1 cellular context compared by ENCODE assay signal in the genomic region with DNA sequence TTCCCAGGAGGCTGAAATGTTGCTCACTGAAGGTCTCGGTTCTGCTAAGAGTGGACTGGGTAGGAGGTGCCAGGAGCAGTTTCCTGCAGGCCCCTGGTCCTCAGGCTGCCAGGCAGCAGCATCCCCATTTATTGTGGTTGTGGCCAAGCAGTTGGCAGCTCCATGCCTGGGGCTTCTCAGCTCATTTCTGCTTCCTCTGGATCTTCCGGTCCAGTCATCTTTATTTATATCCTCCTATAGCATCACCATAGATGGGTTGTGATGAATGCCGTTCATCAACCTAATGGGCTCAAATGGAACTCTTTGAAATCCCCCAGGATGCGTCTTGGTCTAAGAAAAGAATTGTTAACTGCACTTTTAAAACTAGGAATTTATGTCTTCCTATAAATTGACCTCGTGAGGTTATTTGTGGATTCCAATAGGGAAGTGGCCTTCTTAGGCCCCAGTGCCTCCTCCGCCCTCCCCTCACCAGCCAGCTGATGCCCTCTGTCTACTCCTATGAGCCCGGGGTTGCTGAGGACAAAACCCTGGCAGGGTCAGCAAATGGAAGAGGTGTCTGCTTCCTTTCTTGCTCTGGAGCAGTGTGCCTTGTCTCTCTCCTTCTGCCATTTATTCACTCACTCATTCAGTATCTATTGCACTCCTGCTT.
TF ChIP-seq lines count a peak whose summit lies in the region.

No MANE protein-coding gene starts in this region.

TF ChIP-seq in GM23338, 12 proteins besides CTCF, POLR2A, EP300 and RAD21:
- TF ChIP-seq, protein P1, sequence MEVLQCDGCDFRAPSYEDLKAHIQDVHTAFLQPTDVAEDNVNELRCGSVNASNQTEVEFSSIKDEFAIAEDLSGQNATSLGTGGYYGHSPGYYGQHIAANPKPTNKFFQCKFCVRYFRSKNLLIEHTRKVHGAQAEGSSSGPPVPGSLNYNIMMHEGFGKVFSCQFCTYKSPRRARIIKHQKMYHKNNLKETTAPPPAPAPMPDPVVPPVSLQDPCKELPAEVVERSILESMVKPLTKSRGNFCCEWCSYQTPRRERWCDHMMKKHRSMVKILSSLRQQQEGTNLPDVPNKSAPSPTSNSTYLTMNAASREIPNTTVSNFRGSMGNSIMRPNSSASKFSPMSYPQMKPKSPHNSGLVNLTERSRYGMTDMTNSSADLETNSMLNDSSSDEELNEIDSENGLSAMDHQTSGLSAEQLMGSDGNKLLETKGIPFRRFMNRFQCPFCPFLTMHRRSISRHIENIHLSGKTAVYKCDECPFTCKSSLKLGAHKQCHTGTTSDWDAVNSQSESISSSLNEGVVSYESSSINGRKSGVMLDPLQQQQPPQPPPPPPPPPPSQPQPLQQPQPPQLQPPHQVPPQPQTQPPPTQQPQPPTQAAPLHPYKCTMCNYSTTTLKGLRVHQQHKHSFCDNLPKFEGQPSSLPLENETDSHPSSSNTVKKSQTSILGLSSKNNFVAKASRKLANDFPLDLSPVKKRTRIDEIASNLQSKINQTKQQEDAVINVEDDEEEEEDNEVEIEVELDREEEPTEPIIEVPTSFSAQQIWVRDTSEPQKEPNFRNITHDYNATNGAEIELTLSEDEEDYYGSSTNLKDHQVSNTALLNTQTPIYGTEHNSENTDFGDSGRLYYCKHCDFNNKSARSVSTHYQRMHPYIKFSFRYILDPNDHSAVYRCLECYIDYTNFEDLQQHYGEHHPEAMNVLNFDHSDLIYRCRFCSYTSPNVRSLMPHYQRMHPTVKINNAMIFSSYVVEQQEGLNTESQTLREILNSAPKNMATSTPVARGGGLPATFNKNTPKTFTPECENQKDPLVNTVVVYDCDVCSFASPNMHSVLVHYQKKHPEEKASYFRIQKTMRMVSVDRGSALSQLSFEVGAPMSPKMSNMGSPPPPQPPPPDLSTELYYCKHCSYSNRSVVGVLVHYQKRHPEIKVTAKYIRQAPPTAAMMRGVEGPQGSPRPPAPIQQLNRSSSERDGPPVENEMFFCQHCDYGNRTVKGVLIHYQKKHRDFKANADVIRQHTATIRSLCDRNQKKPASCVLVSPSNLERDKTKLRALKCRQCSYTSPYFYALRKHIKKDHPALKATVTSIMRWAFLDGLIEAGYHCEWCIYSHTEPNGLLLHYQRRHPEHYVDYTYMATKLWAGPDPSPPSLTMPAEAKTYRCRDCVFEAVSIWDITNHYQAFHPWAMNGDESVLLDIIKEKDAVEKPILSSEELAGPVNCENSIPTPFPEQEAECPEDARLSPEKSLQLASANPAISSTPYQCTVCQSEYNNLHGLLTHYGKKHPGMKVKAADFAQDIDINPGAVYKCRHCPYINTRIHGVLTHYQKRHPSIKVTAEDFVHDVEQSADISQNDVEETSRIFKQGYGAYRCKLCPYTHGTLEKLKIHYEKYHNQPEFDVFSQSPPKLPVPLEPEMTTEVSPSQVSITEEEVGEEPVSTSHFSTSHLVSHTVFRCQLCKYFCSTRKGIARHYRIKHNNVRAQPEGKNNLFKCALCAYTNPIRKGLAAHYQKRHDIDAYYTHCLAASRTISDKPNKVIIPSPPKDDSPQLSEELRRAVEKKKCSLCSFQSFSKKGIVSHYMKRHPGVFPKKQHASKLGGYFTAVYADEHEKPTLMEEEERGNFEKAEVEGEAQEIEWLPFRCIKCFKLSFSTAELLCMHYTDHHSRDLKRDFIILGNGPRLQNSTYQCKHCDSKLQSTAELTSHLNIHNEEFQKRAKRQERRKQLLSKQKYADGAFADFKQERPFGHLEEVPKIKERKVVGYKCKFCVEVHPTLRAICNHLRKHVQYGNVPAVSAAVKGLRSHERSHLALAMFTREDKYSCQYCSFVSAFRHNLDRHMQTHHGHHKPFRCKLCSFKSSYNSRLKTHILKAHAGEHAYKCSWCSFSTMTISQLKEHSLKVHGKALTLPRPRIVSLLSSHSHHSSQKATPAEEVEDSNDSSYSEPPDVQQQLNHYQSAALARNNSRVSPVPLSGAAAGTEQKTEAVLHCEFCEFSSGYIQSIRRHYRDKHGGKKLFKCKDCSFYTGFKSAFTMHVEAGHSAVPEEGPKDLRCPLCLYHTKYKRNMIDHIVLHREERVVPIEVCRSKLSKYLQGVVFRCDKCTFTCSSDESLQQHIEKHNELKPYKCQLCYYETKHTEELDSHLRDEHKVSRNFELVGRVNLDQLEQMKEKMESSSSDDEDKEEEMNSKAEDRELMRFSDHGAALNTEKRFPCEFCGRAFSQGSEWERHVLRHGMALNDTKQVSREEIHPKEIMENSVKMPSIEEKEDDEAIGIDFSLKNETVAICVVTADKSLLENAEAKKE (CRISPR knock-in tag; IDR thresholded peaks at IDR 0.05): no peak
- TF ChIP-seq ZNF331 (CRISPR knock-in tag; IDR thresholded peaks at IDR 0.05; ENCODE audit: low read depth): no peak
- no peak for TF ChIP-seq NANOG (IDR thresholded peaks at IDR 0.05; ENCODE audit: borderline replicate concordance)
- TF ChIP-seq CREB1 (CRISPR knock-in tag; IDR thresholded peaks at IDR 0.05; ENCODE audit: low read depth): no peak
- TF ChIP-seq POLR2AphosphoS5 (IDR thresholded peaks at IDR 0.05; ENCODE audit: low read depth): no peak
- TF ChIP-seq, protein P2, sequence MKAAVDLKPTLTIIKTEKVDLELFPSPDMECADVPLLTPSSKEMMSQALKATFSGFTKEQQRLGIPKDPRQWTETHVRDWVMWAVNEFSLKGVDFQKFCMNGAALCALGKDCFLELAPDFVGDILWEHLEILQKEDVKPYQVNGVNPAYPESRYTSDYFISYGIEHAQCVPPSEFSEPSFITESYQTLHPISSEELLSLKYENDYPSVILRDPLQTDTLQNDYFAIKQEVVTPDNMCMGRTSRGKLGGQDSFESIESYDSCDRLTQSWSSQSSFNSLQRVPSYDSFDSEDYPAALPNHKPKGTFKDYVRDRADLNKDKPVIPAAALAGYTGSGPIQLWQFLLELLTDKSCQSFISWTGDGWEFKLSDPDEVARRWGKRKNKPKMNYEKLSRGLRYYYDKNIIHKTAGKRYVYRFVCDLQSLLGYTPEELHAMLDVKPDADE (IDR thresholded peaks at IDR 0.05): no peak
- no peak for TF ChIP-seq JUNB (IDR thresholded peaks at IDR 0.05; ENCODE audit: unreplicated experiment)
